Comparison of ENCODE assay signal across 19 cellular contexts in the genomic region with DNA sequence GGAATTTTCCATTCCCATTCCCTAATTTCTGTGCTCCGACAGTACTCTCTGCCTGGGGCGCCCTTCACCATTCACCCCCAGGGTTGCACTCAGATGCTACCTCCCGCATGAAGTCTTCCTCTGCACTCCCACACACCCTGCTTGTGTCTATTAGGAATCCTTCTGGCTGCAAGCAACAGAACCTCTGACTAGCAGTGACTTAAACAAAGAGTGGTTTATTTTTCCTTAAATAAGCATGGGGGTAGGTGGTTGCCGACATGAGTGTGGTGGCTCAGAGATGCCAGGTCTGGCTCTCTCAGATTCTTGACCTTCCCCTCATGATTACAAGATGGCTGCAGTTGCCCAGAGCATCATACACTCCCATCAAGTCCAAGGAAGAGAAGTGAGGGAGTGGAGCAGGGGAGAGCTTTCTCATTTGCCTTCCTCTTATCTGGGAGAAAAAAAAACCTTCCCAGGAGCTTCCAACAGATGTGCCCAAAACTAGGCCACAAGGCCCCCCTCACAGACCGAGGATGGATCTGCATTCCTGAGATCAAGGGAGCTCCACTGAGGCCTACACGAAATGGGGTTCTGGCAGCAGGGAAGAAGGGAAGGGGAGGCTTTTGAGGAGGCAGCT. TPM values are rescaled to one million over a fixed set of nuclear protein-coding genes. Genes with fewer than 3 reads are reported as not detected.
DNase-seq lines count a peak whose midpoint lies in the region; FAIRE-seq and TF ChIP-seq lines count a peak whose summit lies in the region.
"Had no signal": no experiment of that assay in that cellular context is flagged by ENCODE, and none has a peak within 500 bp of the region (broad histone marks: within the 10 kb centered on the region; RNA-seq: fewer than 3 reads in every experiment).

No MANE protein-coding gene starts in this region.

- H3K27me3 Mint-ChIP-seq in activated CD4-positive, alpha-beta T cell treated with anti-CD3 and anti-CD28 coated beads, Interleukin-2, amount 10 ng/mL, durations not matched to agents 7 days and 5 days = peaks cover 3% of the 10 kb centered on the region
- H3K27me3 Mint-ChIP-seq in dendritic cell treated with granulocyte-macrophage colony-stimulating factor and Interleukin-4, amounts not matched to agents 40 ng/mL and 50 ng/mL, for 4 days = peaks cover 10% of the 10 kb centered on the region

- CTCF ChIA-PET in activated CD4-positive, alpha-beta T cell treated with anti-CD3 and anti-CD28 coated beads, Interleukin-2, amount 10 ng/mL, durations not matched to agents 7 days and 5 days (lab: Charles Lee) = interaction anchor here (0.7 to 3.0 kb wide), 7 partner anchors 8 to 498 kb away, joined by 3 to 31 read pairs (median 4); partner anchors contain the start of genes PYCR2 and SRP9

- H3K9ac ChIP-seq in rectal smooth muscle tissue (ENCODE audit: low read length) = no peak overlapping the region

- H3K9me3 Mint-ChIP-seq in activated CD4-positive, alpha-beta T cell treated with anti-CD3 and anti-CD28 coated beads, Interleukin-2, amount 10 ng/mL, durations not matched to agents 7 days and 5 days = peaks cover 6% of the 10 kb centered on the region
- H3K9me3 Mint-ChIP-seq in dendritic cell treated with granulocyte-macrophage colony-stimulating factor and Interleukin-4, amounts not matched to agents 40 ng/mL and 50 ng/mL, for 4 days = peaks cover 8% of the 10 kb centered on the region

- peaks cover 3% of the 10 kb centered on the region for H3K36me3 Mint-ChIP-seq in activated CD4-positive, alpha-beta T cell treated with anti-CD3 and anti-CD28 coated beads, Interleukin-2, amount 10 ng/mL, durations not matched to agents 7 days and 5 days (ENCODE audit: low read depth)
- no peaks in the 10 kb centered on the region for H3K36me3 Mint-ChIP-seq in dendritic cell treated with granulocyte-macrophage colony-stimulating factor and Interleukin-4, amounts not matched to agents 40 ng/mL and 50 ng/mL, for 4 days (ENCODE audit: low read depth)

- H3K27ac ChIP-seq in SJCRH30 (peak overlapping the region; percentile 24), rectal smooth muscle tissue (ENCODE audit: low read depth, low read length) (peak overlapping the region; percentile 28)
- H3K27ac ChIP-seq: body of pancreas, PC-9 had no signal

- peak overlapping the region; percentile 80 for H3K27ac Mint-ChIP-seq in activated CD4-positive, alpha-beta T cell treated with anti-CD3 and anti-CD28 coated beads, Interleukin-2, amount 10 ng/mL, durations not matched to agents 7 days and 5 days
- peak overlapping the region; percentile 21 for H3K27ac Mint-ChIP-seq in dendritic cell treated with granulocyte-macrophage colony-stimulating factor and Interleukin-4, amounts not matched to agents 40 ng/mL and 50 ng/mL, for 4 days

- H3K4me3 Mint-ChIP-seq in activated CD4-positive, alpha-beta T cell treated with anti-CD3 and anti-CD28 coated beads, Interleukin-2, amount 10 ng/mL, durations not matched to agents 7 days and 5 days = no peak overlapping the region
- no peak overlapping the region for H3K4me3 Mint-ChIP-seq in dendritic cell treated with granulocyte-macrophage colony-stimulating factor and Interleukin-4, amounts not matched to agents 40 ng/mL and 50 ng/mL, for 4 days

- no peak for DNase-seq in activated CD4-positive, alpha-beta T cell treated with anti-CD3 and anti-CD28 coated beads, Interleukin-2, amount 10 ng/mL, durations not matched to agents 7 days and 5 days
- no peak for DNase-seq in activated CD4-positive, alpha-beta T cell treated with anti-CD3 and anti-CD28 coated beads, Interleukin-2, amount 50 U/mL, for 48 hours
- no peak for DNase-seq in SJCRH30
- no peak for DNase-seq in retina
- no peak for DNase-seq in H54 (ENCODE audit: insufficient read length, low spot score)
- DNase-seq in COLO829 (ENCODE audit: low spot score) = no peak
- DNase-seq: activated naive CD4-positive, alpha-beta T cell treated with anti-CD3 and anti-CD28 coated beads, Interleukin-2, amount 50 U/mL, for 16 hours; body of pancreas; C1 segment of cervical spinal cord; HCEC 1CT; NCI-H1694 treated with DMSO at 0.1 percent for 48 hours; NCI-H226; PC-9; small intestine; stimulated activated CD4-positive, alpha-beta T cell treated with anti-CD3 and anti-CD28 coated beads, Interleukin-4, amount 100 ng/mL, for 24 hours had no signal

- no peak for FAIRE-seq in H54 (lab: Jason Lieb, UNC)
- FAIRE-seq: A204.1, GM12891, small intestine had no signal

- H3K9me3 ChIP-seq in SJCRH30 (replicated peaks) = no peaks in the 10 kb centered on the region
- H3K9me3 ChIP-seq: body of pancreas had no signal

- TF ChIP-seq POLR2A in H54 (IDR thresholded peaks at IDR 0.05; ENCODE audit: low read depth, low read length) = no peak

- H3K27me3 ChIP-seq in SJCRH30 (no peaks in the 10 kb centered on the region), rectal smooth muscle tissue (ENCODE audit: control insufficient read depth, insufficient read depth, low read length) (no peaks in the 10 kb centered on the region)
- H3K27me3 ChIP-seq: body of pancreas had no signal

- H3K4me3 ChIP-seq in SJCRH30 (no peak overlapping the region), rectal smooth muscle tissue (ENCODE audit: low read length) (no peak overlapping the region)
- H3K4me3 ChIP-seq: body of pancreas, PC-9 had no signal

- intact Hi-C loops in dendritic cell treated with granulocyte-macrophage colony-stimulating factor and Interleukin-4, amounts not matched to agents 40 ng/mL and 50 ng/mL, for 4 days (cut with micrococcal nuclease) = no loop called here

- POLR2A ChIA-PET in activated CD4-positive, alpha-beta T cell treated with anti-CD3 and anti-CD28 coated beads, Interleukin-2, amount 10 ng/mL, durations not matched to agents 7 days and 5 days (lab: Charles Lee) = no interaction called here

- H3K36me3 ChIP-seq in SJCRH30 (no peaks in the 10 kb centered on the region), rectal smooth muscle tissue (ENCODE audit: control insufficient read depth, insufficient read depth, low read length) (no peaks in the 10 kb centered on the region)

- H3K4me1 Mint-ChIP-seq in activated CD4-positive, alpha-beta T cell treated with anti-CD3 and anti-CD28 coated beads, Interleukin-2, amount 10 ng/mL, durations not matched to agents 7 days and 5 days = peaks cover 56% of the 10 kb centered on the region
- H3K4me1 Mint-ChIP-seq in dendritic cell treated with granulocyte-macrophage colony-stimulating factor and Interleukin-4, amounts not matched to agents 40 ng/mL and 50 ng/mL, for 4 days (ENCODE audit: low read depth) = peaks cover 32% of the 10 kb centered on the region

- H3K4me1 ChIP-seq in SJCRH30 (peaks cover 22% of the 10 kb centered on the region), rectal smooth muscle tissue (ENCODE audit: control insufficient read depth, insufficient read depth, low read length) (peaks cover 11% of the 10 kb centered on the region)

RNA-seq across cellular contexts. Expression of gene LBR, which starts 49.6 kb away (rescaled TPM):
- total RNA-seq in activated CD4-positive, alpha-beta T cell treated with anti-CD3 and anti-CD28 coated beads, Interleukin-2, amount 10 ng/mL, durations not matched to agents 7 days and 5 days = 100 to 1,000 TPM; 239 to 296 TPM
- total RNA-seq in SJCRH30 (2014; rRNA removed; shearing (Covaris generic)) = 145 TPM in 2 replicates
